ENCODE assay signal across 8 cellular contexts in genomic region chr4:14871676-14872430, GRCh38.
A peak's percentile ranks its signal among the peaks of the same experiment; 100 is the strongest.
DNase-seq lines count a peak whose midpoint lies in the region; TF ChIP-seq lines count a peak whose summit lies in the region.

No MANE protein-coding gene starts in this region.

- H3K4me1 Mint-ChIP-seq in CD14-positive monocyte, result peaks cover 16% of the 10 kb centered on the region

- H3K4me3 Mint-ChIP-seq in CD14-positive monocyte, result peak overlapping the region in 1 of 2 donors; percentile 19

- TF ChIP-seq CTCF in CD14-positive monocyte (IDR thresholded peaks at IDR 0.05), result peak; percentile 67

- POLR2A ChIA-PET in HEK293T (lab: Yijun Ruan, JAX), result no interaction called here

- intact Hi-C loops in CD14-positive monocyte (cut with micrococcal nuclease), result no loop called here

- H3K27me3 Mint-ChIP-seq in CD14-positive monocyte (ENCODE audit: low read depth in 3 of 3), result peaks cover 1 to 7% (median 6%) of the 10 kb centered on the region in 3 donors

- no peak overlapping the region for H3K27ac Mint-ChIP-seq in CD14-positive monocyte

- no peaks in the 10 kb centered on the region for H3K36me3 Mint-ChIP-seq in CD14-positive monocyte

- DNase-seq in CD14-positive monocyte (ENCODE audit: low spot score) (no peak), HEK293T (ENCODE audit: extremely low spot score) (peak; percentile 15), islet precursor cell (peak; percentile 80), NCI-H2171 treated with DMSO at 0.1 percent for 48 hours (lab: John Stamatoyannopoulos, UW) (no peak), globus pallidus (ENCODE audit: low spot score) (no peak), NCI-H2029 (lab: John Stamatoyannopoulos, UW) (no peak), NK-92 (lab: John Stamatoyannopoulos, UW; ENCODE audit: unreplicated experiment) (no peak)
- DNase-seq in activated CD4-positive, alpha-beta T cell treated with anti-CD3 and anti-CD28 coated beads for 4 hours, result peak; percentile 10 to 25

- no peaks in the 10 kb centered on the region for H3K9me3 Mint-ChIP-seq in CD14-positive monocyte

- CTCF ChIA-PET in HEK293T (lab: Yijun Ruan, JAX), result interaction anchor here (0.6 kb wide), 2 partner anchors 42 to 386 kb away, joined by 3 read pairs; no protein-coding TSS in a partner anchor

TF ChIP-seq in HEK293T, 16 proteins besides CTCF, POLR2A, EP300 and RAD21:
- no peak for TF ChIP-seq FOXA1 (IDR thresholded peaks at IDR 0.05)
- TF ChIP-seq SUZ12 (IDR thresholded peaks at IDR 0.05), result no peak
- no peak for TF ChIP-seq HDGF (IDR thresholded peaks at IDR 0.05; ENCODE audit: borderline replicate concordance)
- no peak for TF ChIP-seq CTBP1 (IDR thresholded peaks at IDR 0.05; ENCODE audit: borderline replicate concordance)
- TF ChIP-seq LEF1 (IDR thresholded peaks at IDR 0.05; ENCODE audit: borderline replicate concordance), result no peak
- no peak for TF ChIP-seq L3MBTL2 (conservative IDR thresholded peaks at IDR 0.05)
- no peak for TF ChIP-seq FOXM1 (IDR thresholded peaks at IDR 0.05; ENCODE audit: borderline replicate concordance)
- TF ChIP-seq ZNF384 (IDR thresholded peaks at IDR 0.05), result no peak
- TF ChIP-seq ELF4 (IDR thresholded peaks at IDR 0.05), result no peak
- TF ChIP-seq ARNT (IDR thresholded peaks at IDR 0.05), result no peak
- no peak for TF ChIP-seq FOXK2 (IDR thresholded peaks at IDR 0.05)
- TF ChIP-seq NFRKB (IDR thresholded peaks at IDR 0.05), result no peak
- no peak for TF ChIP-seq TARDBP (IDR thresholded peaks at IDR 0.05)

Comparison
In these comparisons a context has a peak if more than half of its experiments do, and no peak if none do; other contexts are left out.
1. DNase-seq: peak in HEK293T (single experiment), activated CD4-positive, alpha-beta T cell treated with anti-CD3 and anti-CD28 coated beads for 4 hours (2 of 2) and islet precursor cell (single experiment); none in CD14-positive monocyte (single experiment), NCI-H2171 treated with DMSO at 0.1 percent for 48 hours (single experiment), globus pallidus (single experiment), NCI-H2029 (single experiment) and NK-92 (single experiment).